Comparison of ENCODE assay signal across 8 cellular contexts in the genomic region with DNA sequence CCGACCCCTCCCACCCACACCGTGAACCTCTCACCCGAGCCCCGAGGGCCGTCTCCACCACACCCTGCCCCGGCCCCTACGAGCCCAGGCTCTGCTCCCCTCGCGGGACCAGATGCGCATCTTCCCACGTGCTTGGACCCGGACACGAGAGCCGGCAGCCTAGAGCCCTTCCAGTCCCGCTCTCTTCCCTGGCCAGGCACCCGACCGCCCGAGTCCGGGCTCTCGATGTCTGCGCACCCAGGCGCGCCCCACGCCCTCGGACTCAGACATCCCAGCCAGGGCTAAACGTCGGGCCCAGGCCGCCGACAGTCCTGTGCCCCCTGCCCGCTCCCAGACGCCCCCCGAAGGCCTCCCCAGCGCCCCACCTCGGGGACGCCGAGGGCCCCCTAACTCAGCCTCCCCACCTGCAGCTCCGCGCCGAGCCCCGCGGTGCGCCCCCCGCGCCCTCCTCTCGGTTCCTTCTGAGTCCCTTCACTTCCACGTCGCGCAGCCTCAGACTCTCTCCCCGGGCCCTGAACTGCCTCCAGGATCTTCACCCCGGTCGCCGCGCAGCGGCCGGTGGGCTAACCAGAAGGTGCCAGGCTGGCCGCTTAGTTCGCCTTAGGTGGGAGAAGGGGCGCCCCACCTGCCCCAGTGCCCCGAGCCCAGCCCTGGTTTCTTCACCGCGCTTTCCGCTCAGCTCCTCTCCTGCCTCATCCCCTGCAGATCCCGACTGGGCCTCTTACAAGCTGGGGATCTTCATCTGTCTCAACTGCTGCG. TPM values are rescaled to one million over a fixed set of nuclear protein-coding genes. Genes with fewer than 3 reads are reported as not detected.
DNase-seq lines count a peak whose midpoint lies in the region; ATAC-seq and TF ChIP-seq lines count a peak whose summit lies in the region.

No MANE protein-coding gene starts in this region.

- peaks cover 14% of the 10 kb centered on the region for H3K4me1 Mint-ChIP-seq in activated CD8-positive, alpha-beta T cell treated with anti-CD3 and anti-CD28 coated beads, Interleukin-2, amount 10 ng/mL, durations not matched to agents 7 days and 5 days (ENCODE audit: low read depth)

- in situ Hi-C loops in GM23248 (cut with MboI): no loop called here

- H3K27me3 Mint-ChIP-seq in activated CD8-positive, alpha-beta T cell treated with anti-CD3 and anti-CD28 coated beads, Interleukin-2, amount 10 ng/mL, durations not matched to agents 7 days and 5 days (ENCODE audit: low read depth): peaks cover 44% of the 10 kb centered on the region

- TF ChIP-seq CTCF in heart left ventricle (IDR thresholded peaks at IDR 0.05): no peak

- H3K79me2 ChIP-seq in GM23248 (ENCODE audit: insufficient read depth): no peaks in the 10 kb centered on the region

- POLR2A ChIA-PET in activated CD8-positive, alpha-beta T cell treated with anti-CD3 and anti-CD28 coated beads, Interleukin-2, amount 10 ng/mL, durations not matched to agents 7 days and 5 days (lab: Charles Lee): no interaction called here

- H3K27ac Mint-ChIP-seq in activated CD8-positive, alpha-beta T cell treated with anti-CD3 and anti-CD28 coated beads, Interleukin-2, amount 10 ng/mL, durations not matched to agents 7 days and 5 days: no peak overlapping the region

- WGBS in GM23248 (ENCODE audit: low coverage in 1 of 2, low lambda C conversion rate in 2 of 2, missing lambda C conversion rate in 2 of 2), 2 experiments: 5 to 6% methylated on average over 33 to 63 of the region's 64 CpGs
- 1 to 4% (median 3%) methylated on average over 53 to 64 of the region's 64 CpGs for WGBS in heart left ventricle, 4 donors

- H3K27ac ChIP-seq in GM23248: no peak overlapping the region
- H3K27ac ChIP-seq in heart left ventricle: peak overlapping the region in 11 of 12 donors; percentile 49 to 86 (median 69)

- H2AFZ ChIP-seq in GM23248: peak overlapping the region; percentile 43

- H3K4me2 ChIP-seq in GM23248 (ENCODE audit: unreplicated experiment): peak overlapping the region; percentile 59

- H3K36me3 ChIP-seq in GM23248 (ENCODE audit: low read depth) (no peaks in the 10 kb centered on the region), heart left ventricle (peaks cover 0 to 23% (median 0%) of the 10 kb centered on the region in 9 donors)

- H3K4me1 ChIP-seq in GM23248 (ENCODE audit: insufficient read depth) (peaks cover 3% of the 10 kb centered on the region; the same call in 1 of the 2 replicates), heart left ventricle (peaks cover 0 to 24% (median 6%) of the 10 kb centered on the region in 12 donors)

- H3K27me3 ChIP-seq in GM23248 (replicated peaks; ENCODE audit: insufficient read depth) (peaks cover 22% of the 10 kb centered on the region), heart left ventricle (peaks cover 0 to 41% (median 18%) of the 10 kb centered on the region in 9 donors)

- H3K4me3 ChIP-seq in GM23248 (peak overlapping the region; percentile 62), heart left ventricle (peak overlapping the region; percentile 16 to 75 (median 60))

- ATAC-seq in activated CD8-positive, alpha-beta T cell treated with anti-CD3 and anti-CD28 coated beads, Interleukin-2, amount 10 ng/mL, durations not matched to agents 7 days and 5 days: peak; percentile 37
- ATAC-seq in heart left ventricle: peak in 2 of 4 donors; percentile 36 to 47
- no peak for ATAC-seq in HG03025 (IDR thresholded peaks at IDR 0.05; ENCODE audit: low FRiP score, unreplicated experiment)
- ATAC-seq in GM19035 (IDR thresholded peaks at IDR 0.05; ENCODE audit: unreplicated experiment): no peak

- H3K36me3 Mint-ChIP-seq in activated CD8-positive, alpha-beta T cell treated with anti-CD3 and anti-CD28 coated beads, Interleukin-2, amount 10 ng/mL, durations not matched to agents 7 days and 5 days (ENCODE audit: low read depth): no peaks in the 10 kb centered on the region

- H3K9me2 ChIP-seq in GM23248 (ENCODE audit: insufficient read depth): no peaks in the 10 kb centered on the region

- H3K4me3 Mint-ChIP-seq in activated CD8-positive, alpha-beta T cell treated with anti-CD3 and anti-CD28 coated beads, Interleukin-2, amount 10 ng/mL, durations not matched to agents 7 days and 5 days: peak overlapping the region; percentile 48

- no peak for TF ChIP-seq POLR2A in heart left ventricle (IDR thresholded peaks at IDR 0.05)

- H3K9me3 Mint-ChIP-seq in activated CD8-positive, alpha-beta T cell treated with anti-CD3 and anti-CD28 coated beads, Interleukin-2, amount 10 ng/mL, durations not matched to agents 7 days and 5 days (ENCODE audit: insufficient read depth): no peaks in the 10 kb centered on the region

- peak; percentile 44 for DNase-seq in GM23248
- no peak for DNase-seq in activated CD8-positive, alpha-beta T cell treated with anti-CD3 and anti-CD28 coated beads, Interleukin-2, amount 10 ng/mL, durations not matched to agents 7 days and 5 days
- peak in 4 of 5 donors; percentile 10 to 68 (median 28) for DNase-seq in heart left ventricle
- peak; percentile 83 for DNase-seq in posterior vena cava (ENCODE audit: low spot score)
- no peak for DNase-seq in medulla oblongata (ENCODE audit: extremely low spot score)
- DNase-seq in NCI-H524 treated with DMSO at 0.1 percent for 48 hours (lab: John Stamatoyannopoulos, UW): no peak

- CTCF ChIA-PET in activated CD8-positive, alpha-beta T cell treated with anti-CD3 and anti-CD28 coated beads, Interleukin-2, amount 10 ng/mL, durations not matched to agents 7 days and 5 days (lab: Charles Lee): no interaction called here

- no peaks in the 10 kb centered on the region for H4K20me1 ChIP-seq in GM23248 (ENCODE audit: insufficient read depth)

- no peaks in the 10 kb centered on the region for H3K9me3 ChIP-seq in GM23248 (ENCODE audit: low read depth)
- no peaks in the 10 kb centered on the region for H3K9me3 ChIP-seq in heart left ventricle

- intact Hi-C loops in heart left ventricle (cut with DNase I): loop anchor here in 2 of 10 donors (5.0 kb wide), 1 partner anchor 45 kb away; no protein-coding TSS in a partner anchor
- intact Hi-C loops in posterior vena cava (cut with DNase I): no loop called here

- H3K9ac ChIP-seq in GM23248: no peak overlapping the region

- H3F3A ChIP-seq in GM23248 (ENCODE audit: insufficient read depth): no peaks in the 10 kb centered on the region

RNA-seq across cellular contexts. Expression of a gene that starts 0.7 kb away (rescaled TPM):
- total RNA-seq in GM23248 (2014; rRNA removed; shearing (Covaris generic)): not detected in 2 replicates
- polyA plus RNA-seq in GM23248 (2016; fragmentation: Nextera tagmentation; extraction: Ambion mirVana): 0.34 TPM in 1 of 2 replicates, not detected in the other
- total RNA-seq in activated CD8-positive, alpha-beta T cell treated with anti-CD3 and anti-CD28 coated beads, Interleukin-2, amount 10 ng/mL, durations not matched to agents 7 days and 5 days: 1 to 10 TPM in 1 of 2 experiments, under 1 TPM in 1; 0.39 to 1.1 TPM
- total RNA-seq in heart left ventricle: 10 to 100 TPM in 4 of 9 donors, 1 to 10 TPM in 5; 3.1 to 43.5 (median 8.3) TPM
- polyA plus RNA-seq in heart left ventricle: 1 to 10 TPM; 3.5 to 4.5 TPM
- 10 to 100 TPM; 18.8 to 28.1 TPM for total RNA-seq in posterior vena cava

RNA-seq across cellular contexts. Expression of a gene that starts 16.4 kb away (rescaled TPM):
- 7.6 and 8.1 TPM in 2 replicates for total RNA-seq in GM23248 (2014; rRNA removed; shearing (Covaris generic))
- polyA plus RNA-seq in GM23248 (2016; fragmentation: Nextera tagmentation; extraction: Ambion mirVana) (21.4 and 24.7 TPM in 2 replicates), heart left ventricle (10 to 100 TPM in 1 of 2 donors, 1 to 10 TPM in 1; 7.7 to 30.1 TPM)
- total RNA-seq in activated CD8-positive, alpha-beta T cell treated with anti-CD3 and anti-CD28 coated beads, Interleukin-2, amount 10 ng/mL, durations not matched to agents 7 days and 5 days: 10 to 100 TPM; 11.6 to 15.6 TPM
- total RNA-seq in heart left ventricle (10 to 100 TPM in 8 of 9 donors, 1 to 10 TPM in 1; 5.2 to 22.9 (median 13.1) TPM), posterior vena cava (10 to 100 TPM; 15.1 to 15.8 TPM)

RNA-seq across cellular contexts. Expression of a gene that starts 48.4 kb away (rescaled TPM):
- 16.7 and 21.2 TPM in 2 replicates for total RNA-seq in GM23248 (2014; rRNA removed; shearing (Covaris generic))
- polyA plus RNA-seq in GM23248 (2016; fragmentation: Nextera tagmentation; extraction: Ambion mirVana) (20.0 and 20.5 TPM in 2 replicates), heart left ventricle (1 to 10 TPM; 3.9 TPM)
- total RNA-seq in activated CD8-positive, alpha-beta T cell treated with anti-CD3 and anti-CD28 coated beads, Interleukin-2, amount 10 ng/mL, durations not matched to agents 7 days and 5 days: 1 to 10 TPM; 5.4 to 7.2 TPM
- total RNA-seq in heart left ventricle (10 to 100 TPM in 2 of 9 donors, 1 to 10 TPM in 7; 3.9 to 19.1 (median 5.6) TPM), posterior vena cava (10 to 100 TPM; 16.7 to 23.6 TPM)

Comparison
In these comparisons a context has a peak if more than half of its experiments do, and no peak if none do; other contexts are left out.
1. DNase-seq: peak in GM23248 (single experiment), heart left ventricle (4 of 5) and posterior vena cava (single experiment); none in activated CD8-positive, alpha-beta T cell treated with anti-CD3 and anti-CD28 coated beads, Interleukin-2, amount 10 ng/mL, durations not matched to agents 7 days and 5 days (single experiment), medulla oblongata (single experiment) and NCI-H524 treated with DMSO at 0.1 percent for 48 hours (single experiment).